Comparison of ENCODE assay signal across 1 cellular context in the genomic region with DNA sequence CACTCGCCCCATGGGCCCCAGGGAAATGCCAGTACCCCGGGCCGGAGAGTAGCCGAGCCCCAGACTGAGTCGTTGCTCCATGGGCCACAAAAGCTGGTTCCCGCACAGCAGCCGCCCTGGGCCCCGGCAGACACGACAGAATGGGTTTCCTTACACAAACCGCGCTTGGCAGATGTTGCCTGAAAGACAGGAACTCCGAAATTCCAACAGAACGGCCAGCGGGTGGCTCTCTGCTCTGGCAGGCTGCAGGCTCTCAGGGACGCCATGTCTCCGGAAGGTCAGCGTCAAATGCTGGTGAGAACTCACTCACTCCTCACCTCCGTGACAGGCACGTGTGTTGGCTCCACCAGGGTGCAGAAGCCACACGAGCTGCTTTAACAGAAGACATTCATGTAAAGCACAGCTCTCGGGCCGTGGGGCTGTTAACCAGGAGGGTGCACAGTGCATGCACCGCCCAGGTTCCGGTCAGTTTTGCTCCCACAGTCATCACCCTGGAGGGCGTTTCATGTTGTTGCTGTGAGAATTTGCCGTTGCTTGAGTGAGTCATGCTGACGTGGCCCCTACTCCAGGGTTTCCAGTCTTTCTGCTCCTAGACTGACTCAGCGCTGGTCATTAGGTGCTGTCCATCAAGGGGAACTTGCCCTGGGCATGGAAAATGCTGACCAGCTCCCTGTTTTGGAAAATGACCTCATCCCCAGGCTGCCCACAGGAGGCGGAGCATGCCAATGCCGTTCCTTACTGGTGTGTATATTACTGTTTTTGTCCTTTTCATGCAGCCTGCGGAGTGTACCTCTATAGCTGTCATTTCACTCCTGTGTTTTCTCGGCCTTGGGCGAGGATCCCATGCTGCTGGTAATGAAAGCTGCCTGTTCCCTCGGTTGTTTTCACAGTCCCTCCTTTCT.
A peak's percentile ranks its signal among the peaks of the same experiment; 100 is the strongest.
TF ChIP-seq lines count a peak whose summit lies in the region.

No MANE protein-coding gene starts in this region.

TF ChIP-seq in HepG2, 621 proteins besides CTCF, POLR2A, EP300 and RAD21 (continued from another document and continues in another):
- TF ChIP-seq, protein P1, sequence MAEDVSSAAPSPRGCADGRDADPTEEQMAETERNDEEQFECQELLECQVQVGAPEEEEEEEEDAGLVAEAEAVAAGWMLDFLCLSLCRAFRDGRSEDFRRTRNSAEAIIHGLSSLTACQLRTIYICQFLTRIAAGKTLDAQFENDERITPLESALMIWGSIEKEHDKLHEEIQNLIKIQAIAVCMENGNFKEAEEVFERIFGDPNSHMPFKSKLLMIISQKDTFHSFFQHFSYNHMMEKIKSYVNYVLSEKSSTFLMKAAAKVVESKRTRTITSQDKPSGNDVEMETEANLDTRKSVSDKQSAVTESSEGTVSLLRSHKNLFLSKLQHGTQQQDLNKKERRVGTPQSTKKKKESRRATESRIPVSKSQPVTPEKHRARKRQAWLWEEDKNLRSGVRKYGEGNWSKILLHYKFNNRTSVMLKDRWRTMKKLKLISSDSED (CRISPR knock-in tag; IDR thresholded peaks at IDR 0.05), result peak; percentile 35; the same call in 1 of the 2 replicates
- TF ChIP-seq, protein P2, sequence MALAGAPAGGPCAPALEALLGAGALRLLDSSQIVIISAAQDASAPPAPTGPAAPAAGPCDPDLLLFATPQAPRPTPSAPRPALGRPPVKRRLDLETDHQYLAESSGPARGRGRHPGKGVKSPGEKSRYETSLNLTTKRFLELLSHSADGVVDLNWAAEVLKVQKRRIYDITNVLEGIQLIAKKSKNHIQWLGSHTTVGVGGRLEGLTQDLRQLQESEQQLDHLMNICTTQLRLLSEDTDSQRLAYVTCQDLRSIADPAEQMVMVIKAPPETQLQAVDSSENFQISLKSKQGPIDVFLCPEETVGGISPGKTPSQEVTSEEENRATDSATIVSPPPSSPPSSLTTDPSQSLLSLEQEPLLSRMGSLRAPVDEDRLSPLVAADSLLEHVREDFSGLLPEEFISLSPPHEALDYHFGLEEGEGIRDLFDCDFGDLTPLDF (CRISPR knock-in tag; IDR thresholded peaks at IDR 0.05), result no peak
- TF ChIP-seq EHMT2 (IDR thresholded peaks at IDR 0.05; ENCODE audit: borderline replicate concordance, low read depth, low read length) (no peak), ZFP1 (CRISPR knock-in tag; IDR thresholded peaks at IDR 0.05) (no peak), CBX5 (CRISPR knock-in tag; IDR thresholded peaks at IDR 0.05; ENCODE audit: borderline replicate concordance) (no peak), ZNF75D (CRISPR knock-in tag; IDR thresholded peaks at IDR 0.05; ENCODE audit: borderline replicate concordance) (no peak), KLF6 (CRISPR knock-in tag; IDR thresholded peaks at IDR 0.05) (0 out of 2 replicates have a peak, but pooled peaks have one; percentile 36), TOPORS (CRISPR knock-in tag; IDR thresholded peaks at IDR 0.05) (no peak), FOXJ3 (CRISPR knock-in tag; IDR thresholded peaks at IDR 0.05; ENCODE audit: borderline replicate concordance) (no peak), ZBTB21 (CRISPR knock-in tag; IDR thresholded peaks at IDR 0.05) (peak; percentile 48; the same call in 1 of the 2 replicates), KMT2B (CRISPR knock-in tag; IDR thresholded peaks at IDR 0.05) (0 out of 2 replicates have a peak, but pooled peaks have one; percentile 34), POLR2G (IDR thresholded peaks at IDR 0.05; ENCODE audit: low read depth, low read length) (0 out of 2 replicates have a peak, but pooled peaks have one; percentile 31), ATM (IDR thresholded peaks at IDR 0.05; ENCODE audit: borderline replicate concordance) (no peak), FOXO1 (CRISPR knock-in tag; IDR thresholded peaks at IDR 0.05) (no peak), ZKSCAN8 (CRISPR knock-in tag; IDR thresholded peaks at IDR 0.05; ENCODE audit: borderline replicate concordance) (no peak), NBN (conservative IDR thresholded peaks at IDR 0.05) (no peak), TP53 (CRISPR knock-in tag; conservative IDR thresholded peaks at IDR 0.05) (no peak), ZNF577 (CRISPR knock-in tag; IDR thresholded peaks at IDR 0.05; ENCODE audit: borderline replicate concordance, low read depth) (no peak), FOXC1 (CRISPR knock-in tag; IDR thresholded peaks at IDR 0.05; ENCODE audit: borderline replicate concordance) (0 out of 2 replicates have a peak, but pooled peaks have one; percentile 62), NKX3-1 (CRISPR knock-in tag; IDR thresholded peaks at IDR 0.05) (no peak), RARG (CRISPR knock-in tag; IDR thresholded peaks at IDR 0.05; ENCODE audit: low read depth) (no peak), ZNF839 (CRISPR knock-in tag; IDR thresholded peaks at IDR 0.05; ENCODE audit: borderline replicate concordance) (no peak), IRF2 (CRISPR knock-in tag; IDR thresholded peaks at IDR 0.05) (peak; percentile 37; the same call in 1 of the 2 replicates), ZNF589 (CRISPR knock-in tag; conservative IDR thresholded peaks at IDR 0.05) (no peak), MIER3 (CRISPR knock-in tag; IDR thresholded peaks at IDR 0.05; ENCODE audit: borderline replicate concordance) (no peak), ASH2L (IDR thresholded peaks at IDR 0.05; ENCODE audit: insufficient read length, low read depth, low read length) (peak; percentile 40), ZNF564 (CRISPR knock-in tag; IDR thresholded peaks at IDR 0.05) (0 out of 2 replicates have a peak, but pooled peaks have one; percentile 47), MIXL1 (CRISPR knock-in tag; IDR thresholded peaks at IDR 0.05) (no peak), ZNF224 (CRISPR knock-in tag; IDR thresholded peaks at IDR 0.05) (no peak; the same call in 1 of the 2 replicates), ZNF766 (CRISPR knock-in tag; IDR thresholded peaks at IDR 0.05; ENCODE audit: borderline replicate concordance) (no peak), JARID2 (CRISPR knock-in tag; IDR thresholded peaks at IDR 0.05; ENCODE audit: insufficient replicate concordance) (no peak), RFX5 (IDR thresholded peaks at IDR 0.05; ENCODE audit: low read depth, low read length) (peak; percentile 53; the same call in 1 of the 2 replicates), TRIM24 (CRISPR knock-in tag; IDR thresholded peaks at IDR 0.05) (no peak), CBX2 (IDR thresholded peaks at IDR 0.05; ENCODE audit: low read depth, low read length) (no peak), CBX2 (CRISPR knock-in tag; IDR thresholded peaks at IDR 0.05; ENCODE audit: low read depth) (no peak), ZNF326 (CRISPR knock-in tag; IDR thresholded peaks at IDR 0.05; ENCODE audit: borderline replicate concordance) (no peak)
- TF ChIP-seq, protein P3, sequence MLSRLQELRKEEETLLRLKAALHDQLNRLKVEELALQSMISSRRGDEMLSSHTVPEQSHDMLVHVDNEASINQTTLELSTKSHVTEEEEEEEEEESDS (CRISPR knock-in tag; IDR thresholded peaks at IDR 0.05; ENCODE audit: borderline replicate concordance), result no peak
- TF ChIP-seq, protein P4, sequence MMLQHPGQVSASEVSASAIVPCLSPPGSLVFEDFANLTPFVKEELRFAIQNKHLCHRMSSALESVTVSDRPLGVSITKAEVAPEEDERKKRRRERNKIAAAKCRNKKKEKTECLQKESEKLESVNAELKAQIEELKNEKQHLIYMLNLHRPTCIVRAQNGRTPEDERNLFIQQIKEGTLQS (CRISPR knock-in tag; IDR thresholded peaks at IDR 0.05), result peak; percentile 80
- TF ChIP-seq, protein P5, sequence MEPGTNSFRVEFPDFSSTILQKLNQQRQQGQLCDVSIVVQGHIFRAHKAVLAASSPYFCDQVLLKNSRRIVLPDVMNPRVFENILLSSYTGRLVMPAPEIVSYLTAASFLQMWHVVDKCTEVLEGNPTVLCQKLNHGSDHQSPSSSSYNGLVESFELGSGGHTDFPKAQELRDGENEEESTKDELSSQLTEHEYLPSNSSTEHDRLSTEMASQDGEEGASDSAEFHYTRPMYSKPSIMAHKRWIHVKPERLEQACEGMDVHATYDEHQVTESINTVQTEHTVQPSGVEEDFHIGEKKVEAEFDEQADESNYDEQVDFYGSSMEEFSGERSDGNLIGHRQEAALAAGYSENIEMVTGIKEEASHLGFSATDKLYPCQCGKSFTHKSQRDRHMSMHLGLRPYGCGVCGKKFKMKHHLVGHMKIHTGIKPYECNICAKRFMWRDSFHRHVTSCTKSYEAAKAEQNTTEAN (CRISPR knock-in tag; conservative IDR thresholded peaks at IDR 0.05), result 0 out of 2 replicates have a peak, but pooled peaks have one; percentile 38
- TF ChIP-seq, protein P6, sequence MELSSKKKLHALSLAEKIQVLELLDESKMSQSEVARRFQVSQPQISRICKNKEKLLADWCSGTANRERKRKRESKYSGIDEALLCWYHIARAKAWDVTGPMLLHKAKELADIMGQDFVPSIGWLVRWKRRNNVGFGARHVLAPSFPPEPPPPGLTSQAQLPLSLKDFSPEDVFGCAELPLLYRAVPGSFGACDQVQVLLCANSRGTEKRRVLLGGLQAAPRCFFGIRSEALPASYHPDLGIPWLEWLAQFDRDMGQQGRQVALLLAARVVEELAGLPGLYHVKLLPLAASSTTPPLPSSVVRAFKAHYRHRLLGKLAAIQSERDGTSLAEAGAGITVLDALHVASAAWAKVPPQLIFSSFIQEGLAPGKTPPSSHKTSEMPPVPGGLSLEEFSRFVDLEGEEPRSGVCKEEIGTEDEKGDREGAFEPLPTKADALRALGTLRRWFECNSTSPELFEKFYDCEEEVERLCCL (CRISPR knock-in tag; IDR thresholded peaks at IDR 0.05; ENCODE audit: borderline replicate concordance), result no peak
- TF ChIP-seq, protein P7, sequence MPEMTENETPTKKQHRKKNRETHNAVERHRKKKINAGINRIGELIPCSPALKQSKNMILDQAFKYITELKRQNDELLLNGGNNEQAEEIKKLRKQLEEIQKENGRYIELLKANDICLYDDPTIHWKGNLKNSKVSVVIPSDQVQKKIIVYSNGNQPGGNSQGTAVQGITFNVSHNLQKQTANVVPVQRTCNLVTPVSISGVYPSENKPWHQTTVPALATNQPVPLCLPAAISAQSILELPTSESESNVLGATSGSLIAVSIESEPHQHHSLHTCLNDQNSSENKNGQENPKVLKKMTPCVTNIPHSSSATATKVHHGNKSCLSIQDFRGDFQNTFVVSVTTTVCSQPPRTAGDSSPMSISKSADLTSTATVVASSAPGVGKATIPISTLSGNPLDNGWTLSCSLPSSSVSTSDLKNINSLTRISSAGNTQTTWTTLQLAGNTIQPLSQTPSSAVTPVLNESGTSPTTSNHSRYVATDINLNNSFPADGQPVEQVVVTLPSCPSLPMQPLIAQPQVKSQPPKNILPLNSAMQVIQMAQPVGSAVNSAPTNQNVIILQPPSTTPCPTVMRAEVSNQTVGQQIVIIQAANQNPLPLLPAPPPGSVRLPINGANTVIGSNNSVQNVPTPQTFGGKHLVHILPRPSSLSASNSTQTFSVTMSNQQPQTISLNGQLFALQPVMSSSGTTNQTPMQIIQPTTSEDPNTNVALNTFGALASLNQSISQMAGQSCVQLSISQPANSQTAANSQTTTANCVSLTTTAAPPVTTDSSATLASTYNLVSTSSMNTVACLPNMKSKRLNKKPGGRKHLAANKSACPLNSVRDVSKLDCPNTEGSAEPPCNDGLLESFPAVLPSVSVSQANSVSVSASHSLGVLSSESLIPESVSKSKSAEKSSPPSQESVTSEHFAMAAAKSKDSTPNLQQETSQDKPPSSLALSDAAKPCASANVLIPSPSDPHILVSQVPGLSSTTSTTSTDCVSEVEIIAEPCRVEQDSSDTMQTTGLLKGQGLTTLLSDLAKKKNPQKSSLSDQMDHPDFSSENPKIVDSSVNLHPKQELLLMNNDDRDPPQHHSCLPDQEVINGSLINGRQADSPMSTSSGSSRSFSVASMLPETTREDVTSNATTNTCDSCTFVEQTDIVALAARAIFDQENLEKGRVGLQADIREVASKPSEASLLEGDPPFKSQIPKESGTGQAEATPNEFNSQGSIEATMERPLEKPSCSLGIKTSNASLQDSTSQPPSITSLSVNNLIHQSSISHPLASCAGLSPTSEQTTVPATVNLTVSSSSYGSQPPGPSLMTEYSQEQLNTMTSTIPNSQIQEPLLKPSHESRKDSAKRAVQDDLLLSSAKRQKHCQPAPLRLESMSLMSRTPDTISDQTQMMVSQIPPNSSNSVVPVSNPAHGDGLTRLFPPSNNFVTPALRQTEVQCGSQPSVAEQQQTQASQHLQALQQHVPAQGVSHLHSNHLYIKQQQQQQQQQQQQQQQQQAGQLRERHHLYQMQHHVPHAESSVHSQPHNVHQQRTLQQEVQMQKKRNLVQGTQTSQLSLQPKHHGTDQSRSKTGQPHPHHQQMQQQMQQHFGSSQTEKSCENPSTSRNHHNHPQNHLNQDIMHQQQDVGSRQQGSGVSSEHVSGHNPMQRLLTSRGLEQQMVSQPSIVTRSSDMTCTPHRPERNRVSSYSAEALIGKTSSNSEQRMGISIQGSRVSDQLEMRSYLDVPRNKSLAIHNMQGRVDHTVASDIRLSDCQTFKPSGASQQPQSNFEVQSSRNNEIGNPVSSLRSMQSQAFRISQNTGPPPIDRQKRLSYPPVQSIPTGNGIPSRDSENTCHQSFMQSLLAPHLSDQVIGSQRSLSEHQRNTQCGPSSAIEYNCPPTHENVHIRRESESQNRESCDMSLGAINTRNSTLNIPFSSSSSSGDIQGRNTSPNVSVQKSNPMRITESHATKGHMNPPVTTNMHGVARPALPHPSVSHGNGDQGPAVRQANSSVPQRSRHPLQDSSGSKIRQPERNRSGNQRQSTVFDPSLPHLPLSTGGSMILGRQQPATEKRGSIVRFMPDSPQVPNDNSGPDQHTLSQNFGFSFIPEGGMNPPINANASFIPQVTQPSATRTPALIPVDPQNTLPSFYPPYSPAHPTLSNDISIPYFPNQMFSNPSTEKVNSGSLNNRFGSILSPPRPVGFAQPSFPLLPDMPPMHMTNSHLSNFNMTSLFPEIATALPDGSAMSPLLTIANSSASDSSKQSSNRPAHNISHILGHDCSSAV (CRISPR knock-in tag; IDR thresholded peaks at IDR 0.05; ENCODE audit: borderline replicate concordance), result no peak
- TF ChIP-seq, protein P8, sequence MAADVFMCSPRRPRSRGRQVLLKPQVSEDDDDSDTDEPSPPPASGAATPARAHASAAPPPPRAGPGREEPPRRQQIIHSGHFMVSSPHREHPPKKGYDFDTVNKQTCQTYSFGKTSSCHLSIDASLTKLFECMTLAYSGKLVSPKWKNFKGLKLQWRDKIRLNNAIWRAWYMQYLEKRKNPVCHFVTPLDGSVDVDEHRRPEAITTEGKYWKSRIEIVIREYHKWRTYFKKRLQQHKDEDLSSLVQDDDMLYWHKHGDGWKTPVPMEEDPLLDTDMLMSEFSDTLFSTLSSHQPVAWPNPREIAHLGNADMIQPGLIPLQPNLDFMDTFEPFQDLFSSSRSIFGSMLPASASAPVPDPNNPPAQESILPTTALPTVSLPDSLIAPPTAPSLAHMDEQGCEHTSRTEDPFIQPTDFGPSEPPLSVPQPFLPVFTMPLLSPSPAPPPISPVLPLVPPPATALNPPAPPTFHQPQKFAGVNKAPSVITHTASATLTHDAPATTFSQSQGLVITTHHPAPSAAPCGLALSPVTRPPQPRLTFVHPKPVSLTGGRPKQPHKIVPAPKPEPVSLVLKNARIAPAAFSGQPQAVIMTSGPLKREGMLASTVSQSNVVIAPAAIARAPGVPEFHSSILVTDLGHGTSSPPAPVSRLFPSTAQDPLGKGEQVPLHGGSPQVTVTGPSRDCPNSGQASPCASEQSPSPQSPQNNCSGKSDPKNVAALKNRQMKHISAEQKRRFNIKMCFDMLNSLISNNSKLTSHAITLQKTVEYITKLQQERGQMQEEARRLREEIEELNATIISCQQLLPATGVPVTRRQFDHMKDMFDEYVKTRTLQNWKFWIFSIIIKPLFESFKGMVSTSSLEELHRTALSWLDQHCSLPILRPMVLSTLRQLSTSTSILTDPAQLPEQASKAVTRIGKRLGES (CRISPR knock-in tag; IDR thresholded peaks at IDR 0.05; ENCODE audit: borderline replicate concordance), result no peak
